9 cellular contexts compared by ENCODE assay signal in the genomic region with DNA sequence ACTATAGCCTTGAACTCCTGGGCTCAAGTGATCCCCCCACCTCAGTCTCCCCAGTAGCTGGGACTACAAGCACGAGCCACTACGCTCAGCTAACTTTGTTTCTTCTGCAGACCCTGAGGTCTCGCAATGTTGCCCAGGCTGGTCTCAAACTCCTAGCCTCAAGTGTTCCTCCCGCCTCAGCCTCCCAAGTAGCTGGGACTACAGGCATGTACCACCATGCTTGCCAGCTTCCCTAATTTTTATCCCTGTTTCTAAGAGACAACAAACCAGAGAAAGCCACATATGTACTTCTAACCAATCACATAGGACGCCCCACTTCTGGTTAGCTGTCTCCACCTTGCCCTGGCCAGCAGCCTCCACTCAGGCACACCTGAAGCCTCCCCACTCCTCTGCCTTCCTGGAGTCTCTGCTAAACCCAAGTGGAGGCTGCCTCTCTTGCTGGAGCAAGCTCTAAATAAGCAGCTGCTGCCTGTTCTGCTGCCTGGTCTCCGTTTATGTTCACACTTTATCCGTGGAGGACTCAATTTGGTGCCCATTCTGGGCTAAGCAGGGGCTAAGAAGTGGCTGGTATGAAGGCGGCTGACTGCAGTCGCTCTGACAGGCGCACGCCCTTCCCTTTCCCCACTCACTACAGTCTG. TPM values are rescaled to one million over a fixed set of nuclear protein-coding genes. Genes with fewer than 3 reads are reported as not detected.
A peak's percentile ranks its signal among the peaks of the same experiment; 100 is the strongest.
DNase-seq lines count a peak whose midpoint lies in the region; ATAC-seq and TF ChIP-seq lines count a peak whose summit lies in the region.
"Had no signal": no experiment of that assay in that cellular context is flagged by ENCODE, and none has a peak within 500 bp of the region (broad histone marks: within the 10 kb centered on the region; RNA-seq: fewer than 3 reads in every experiment).

No MANE protein-coding gene starts in this region.

- H3K27me3 Mint-ChIP-seq in T-helper 1 cell treated with Interleukin-12 subunit alpha and Interleukin-12 subunit beta and Interleukin-4 antibody, amounts not matched to agents 30 μg/mL and 1 μg/mL, for 36 hours (ENCODE audit: low read depth) = no peaks in the 10 kb centered on the region
- no peaks in the 10 kb centered on the region for H3K27me3 Mint-ChIP-seq in activated naive CD8-positive, alpha-beta T cell

- no peaks in the 10 kb centered on the region for H3K9me3 Mint-ChIP-seq in T-helper 1 cell treated with Interleukin-12 subunit alpha and Interleukin-12 subunit beta and Interleukin-4 antibody, amounts not matched to agents 30 μg/mL and 1 μg/mL, for 36 hours
- no peaks in the 10 kb centered on the region for H3K9me3 Mint-ChIP-seq in activated naive CD8-positive, alpha-beta T cell (ENCODE audit: low read depth)

- H3K4me3 Mint-ChIP-seq in T-helper 1 cell treated with Interleukin-12 subunit alpha and Interleukin-12 subunit beta and Interleukin-4 antibody, amounts not matched to agents 30 μg/mL and 1 μg/mL, for 36 hours = peak overlapping the region; percentile 28
- no peak overlapping the region for H3K4me3 Mint-ChIP-seq in activated naive CD8-positive, alpha-beta T cell

- no peak overlapping the region for H3K4me3 ChIP-seq in lower lobe of right lung
- H3K4me3 ChIP-seq in stomach smooth muscle (ENCODE audit: low read length in 2 of 2) = peak overlapping the region in 1 of 2 donors; percentile 69

- H3K36me3 ChIP-seq in lower lobe of right lung = no peaks in the 10 kb centered on the region
- H3K36me3 ChIP-seq in stomach smooth muscle (ENCODE audit: control insufficient read depth in 2 of 2, insufficient read depth in 2 of 2, low read length in 2 of 2) = no peaks in the 10 kb centered on the region

- intact Hi-C loops in lower lobe of right lung (cut with DNase I) = no loop called here

- peak overlapping the region; percentile 57 for H3K27ac Mint-ChIP-seq in T-helper 1 cell treated with Interleukin-12 subunit alpha and Interleukin-12 subunit beta and Interleukin-4 antibody, amounts not matched to agents 30 μg/mL and 1 μg/mL, for 36 hours
- peak overlapping the region; percentile 76 for H3K27ac Mint-ChIP-seq in activated naive CD8-positive, alpha-beta T cell

- TF ChIP-seq CTCF in lower lobe of right lung (IDR thresholded peaks at IDR 0.05) = no peak

- peaks cover 67% of the 10 kb centered on the region for H3K4me1 Mint-ChIP-seq in T-helper 1 cell treated with Interleukin-12 subunit alpha and Interleukin-12 subunit beta and Interleukin-4 antibody, amounts not matched to agents 30 μg/mL and 1 μg/mL, for 36 hours (ENCODE audit: low read depth)
- peaks cover 81% of the 10 kb centered on the region for H3K4me1 Mint-ChIP-seq in activated naive CD8-positive, alpha-beta T cell (ENCODE audit: low read depth)

- peaks cover 34% of the 10 kb centered on the region for H3K36me3 Mint-ChIP-seq in T-helper 1 cell treated with Interleukin-12 subunit alpha and Interleukin-12 subunit beta and Interleukin-4 antibody, amounts not matched to agents 30 μg/mL and 1 μg/mL, for 36 hours (ENCODE audit: low read depth)
- peaks cover 13% of the 10 kb centered on the region for H3K36me3 Mint-ChIP-seq in activated naive CD8-positive, alpha-beta T cell

- ATAC-seq in lower lobe of right lung = no peak
- ATAC-seq in GM19328 (IDR thresholded peaks at IDR 0.05; ENCODE audit: unreplicated experiment) = no peak

- H3K9me3 ChIP-seq in lower lobe of right lung = no peaks in the 10 kb centered on the region
- no peaks in the 10 kb centered on the region for H3K9me3 ChIP-seq in stomach smooth muscle (ENCODE audit: control insufficient read depth in 2 of 2, low read length in 2 of 2)

- peak overlapping the region; percentile 80 for H3K27ac ChIP-seq in lower lobe of right lung
- H3K27ac ChIP-seq in stomach smooth muscle (ENCODE audit: low read length) = peak overlapping the region; percentile 91
- H3K27ac ChIP-seq: 22Rv1 had no signal

- no peak for DNase-seq in T-helper 1 cell
- peak; percentile 23 for DNase-seq in lower lobe of right lung
- no peak for DNase-seq in NOMO-1 (lab: John Stamatoyannopoulos, UW; ENCODE audit: unreplicated experiment in 2 of 2)
- DNase-seq in middle frontal gyrus (ENCODE audit: extremely low spot score, low spot score) = no peak

- H3K4me1 ChIP-seq in lower lobe of right lung = peaks cover 66% of the 10 kb centered on the region
- peaks cover 68% of the 10 kb centered on the region for H3K4me1 ChIP-seq in stomach smooth muscle (ENCODE audit: control insufficient read depth, insufficient read depth, low read length)

- no peaks in the 10 kb centered on the region for H3K27me3 ChIP-seq in lower lobe of right lung (ENCODE audit: low read depth)
- H3K27me3 ChIP-seq in stomach smooth muscle (ENCODE audit: control insufficient read depth in 1 of 2, insufficient read depth in 2 of 2, low read length in 2 of 2) = no peaks in the 10 kb centered on the region

- H3K9ac ChIP-seq in stomach smooth muscle (ENCODE audit: low read length in 2 of 2) = peak overlapping the region in 1 of 2 donors; percentile 42

RNA-seq across cellular contexts. Expression of gene NSMCE1, which starts 24.7 kb away (rescaled TPM):
- total RNA-seq in lower lobe of right lung = 53.0 TPM

RNA-seq across cellular contexts. Expression of gene KDM8, which starts 40.5 kb away (rescaled TPM):
- total RNA-seq in lower lobe of right lung = 8.6 TPM
